20 cellular contexts compared by ENCODE assay signal in genomic region chr13:81275666-81276258, GRCh38.
A peak's percentile ranks its signal among the peaks of the same experiment; 100 is the strongest.
DNase-seq lines count a peak whose midpoint lies in the region; ATAC-seq and TF ChIP-seq lines count a peak whose summit lies in the region.
"Had no signal": no experiment of that assay in that cellular context is flagged by ENCODE, and none has a peak within 500 bp of the region (broad histone marks: within the 10 kb centered on the region; RNA-seq: fewer than 3 reads in every experiment).

No MANE protein-coding gene starts in this region.

- H2BK5ac ChIP-seq in H9 (ENCODE audit: insufficient read length, low read length), result no peak overlapping the region

- peaks cover 18 to 23% of the 10 kb centered on the region in 2 experiments; a peak in 4 of 5 replicates for H3K9me3 Mint-ChIP-seq in H9
- peaks cover 1% of the 10 kb centered on the region for H3K9me3 Mint-ChIP-seq in glutamatergic neuron (ENCODE audit: unreplicated experiment)

- H3K9me3 ChIP-seq in H9 (ENCODE audit: control insufficient read depth, low read depth, low read length) (no peaks in the 10 kb centered on the region), SJCRH30 (replicated peaks) (peaks cover 4% of the 10 kb centered on the region; the same call in 1 of the 2 replicates), esophagus squamous epithelium (no peaks in the 10 kb centered on the region)

- no peak overlapping the region for H2BK120ac ChIP-seq in H9 (ENCODE audit: low read depth, low read length, poor library complexity, severe bottlenecking)

- H3K27ac Mint-ChIP-seq in H9 (no peak overlapping the region; a peak in 2 of 7 replicates), glutamatergic neuron (ENCODE audit: unreplicated experiment) (no peak overlapping the region)
- H3K27ac Mint-ChIP-seq: B cell; CD4-positive, alpha-beta T cell had no signal

- intact Hi-C loops in esophagus squamous epithelium (cut with DNase I), result no loop called here

- ATAC-seq in GM21717 (IDR thresholded peaks at IDR 0.05; ENCODE audit: unreplicated experiment), result no peak
- no peak for ATAC-seq in HG03521 (IDR thresholded peaks at IDR 0.05; ENCODE audit: unreplicated experiment)
- ATAC-seq: PC-3 had no signal

- no peaks in the 10 kb centered on the region for H3K79me1 ChIP-seq in H9 (ENCODE audit: insufficient read depth, low read depth, low read length, poor library complexity, severe bottlenecking)

- peaks cover 7 to 20% (median 15%) of the 10 kb centered on the region in 3 experiments for H3K36me3 Mint-ChIP-seq in H9 (ENCODE audit: insufficient read depth in 1 of 3, low read depth in 3 of 3)
- no peaks in the 10 kb centered on the region for H3K36me3 Mint-ChIP-seq in glutamatergic neuron (ENCODE audit: unreplicated experiment)

- H3K4me3 ChIP-seq in SJCRH30, result no peak overlapping the region
- no peak overlapping the region for H3K4me3 ChIP-seq in esophagus squamous epithelium

- H3K4me1 ChIP-seq in H9 (ENCODE audit: insufficient read depth, low read length) (no peaks in the 10 kb centered on the region), SJCRH30 (no peaks in the 10 kb centered on the region), esophagus squamous epithelium (no peaks in the 10 kb centered on the region)

- H4K5ac ChIP-seq in H9 (ENCODE audit: insufficient read length, low read depth, low read length), result no peak overlapping the region

- H4K8ac ChIP-seq in H9 (replicated peaks; ENCODE audit: insufficient read length, low read depth, low read length), result no peak overlapping the region

- no peaks in the 10 kb centered on the region for H3K79me2 ChIP-seq in H9 (ENCODE audit: insufficient read depth, low read length)

- no CpG with 5 or more reads among the region's 8 CpGs for WGBS in H9 (ENCODE audit: extremely low coverage, insufficient read length, low lambda C conversion rate)
- 75 to 79% methylated on average over 8 of the region's 8 CpGs for WGBS in esophagus squamous epithelium, 2 donors

- H3K56ac ChIP-seq in H9 (ENCODE audit: insufficient read length, low read depth, low read length), result no peak overlapping the region

- H3K27me3 Mint-ChIP-seq in H9 (ENCODE audit: low read depth) (no peaks in the 10 kb centered on the region), glutamatergic neuron (ENCODE audit: unreplicated experiment) (no peaks in the 10 kb centered on the region)
- H3K27me3 Mint-ChIP-seq: B cell; CD4-positive, alpha-beta T cell had no signal

- no peaks in the 10 kb centered on the region for H3K4me1 Mint-ChIP-seq in H9
- H3K4me1 Mint-ChIP-seq in glutamatergic neuron (ENCODE audit: low read depth, unreplicated experiment), result no peaks in the 10 kb centered on the region
- H3K4me1 Mint-ChIP-seq: B cell had no signal

- no peak overlapping the region for H3T11ph ChIP-seq in H9 (ENCODE audit: low read length)

- H2AK5ac ChIP-seq in H9 (ENCODE audit: insufficient read length, low read length), result no peak overlapping the region

- no peak overlapping the region for H3K9ac ChIP-seq in H9 (ENCODE audit: extremely low read depth, insufficient read length, low read length)

- no peak overlapping the region for H2BK15ac ChIP-seq in H9 (ENCODE audit: low read depth, low read length)

- H3K23ac ChIP-seq in H9 (ENCODE audit: insufficient read length, low read depth, low read length), result no peak overlapping the region

- H3K14ac ChIP-seq in H9 (ENCODE audit: insufficient read depth, low read length), result no peak overlapping the region

- H2BK12ac ChIP-seq in H9 (ENCODE audit: insufficient read length, low read depth, low read length), result no peak overlapping the region

- H4K20me1 ChIP-seq in H9 (ENCODE audit: control insufficient read depth, insufficient read depth, insufficient read length), result no peaks in the 10 kb centered on the region

- DNase-seq in DMS 273 (lab: John Stamatoyannopoulos, UW; ENCODE audit: unreplicated experiment), result peak; percentile 14
- DNase-seq in DMS 273 treated with DMSO at 0.1 percent for 48 hours (lab: John Stamatoyannopoulos, UW), result no peak
- no peak for DNase-seq in H9
- peak; percentile 2 to 4 for DNase-seq in SJCRH30
- peak; percentile 17 for DNase-seq in glutamatergic neuron
- DNase-seq in esophagus squamous epithelium (lab: John Stamatoyannopoulos, UW), result no peak
- DNase-seq: Calu3; CD4-positive, alpha-beta T cell; KG1; NCI-H1436; NCI-H2081; NCI-H226; NCI-H524 treated with DMSO at 0.1 percent for 48 hours; PC-3; SW 1271 had no signal

- no peaks in the 10 kb centered on the region for H3K36me3 ChIP-seq in SJCRH30
- no peaks in the 10 kb centered on the region for H3K36me3 ChIP-seq in esophagus squamous epithelium

- no peak overlapping the region for H2AFZ ChIP-seq in H9 (ENCODE audit: low read length)

- H3K23me2 ChIP-seq in H9 (ENCODE audit: insufficient read length, low read depth, low read length, poor library complexity, severe bottlenecking), result no peaks in the 10 kb centered on the region

- no peak overlapping the region for H3K4ac ChIP-seq in H9 (ENCODE audit: low read depth, low read length)

- no peak overlapping the region for H3K4me3 Mint-ChIP-seq in H9
- H3K4me3 Mint-ChIP-seq in glutamatergic neuron (ENCODE audit: unreplicated experiment), result no peak overlapping the region
- H3K4me3 Mint-ChIP-seq: B cell; CD4-positive, alpha-beta T cell had no signal

- H4K91ac ChIP-seq in H9 (ENCODE audit: insufficient read length, low read depth, low read length), result no peak overlapping the region

- TF ChIP-seq POLR2A in esophagus squamous epithelium (IDR thresholded peaks at IDR 0.05), result no peak

- no peak overlapping the region for H3K4me2 ChIP-seq in H9 (ENCODE audit: insufficient read depth, insufficient read length, low read length)

- no peak for TF ChIP-seq CTCF in H9 (conservative IDR thresholded peaks at IDR 0.05)
- no peak for TF ChIP-seq CTCF in glutamatergic neuron (IDR thresholded peaks at IDR 0.05; ENCODE audit: partially characterized antibody, unreplicated experiment)
- no peak for TF ChIP-seq CTCF in esophagus squamous epithelium (IDR thresholded peaks at IDR 0.05)

- H2BK20ac ChIP-seq in H9 (ENCODE audit: low read depth, low read length, poor library complexity, severe bottlenecking), result peak overlapping the region; percentile 60

- H3K27me3 ChIP-seq in H9 (ENCODE audit: insufficient read depth, low read length), result no peaks in the 10 kb centered on the region
- H3K27me3 ChIP-seq in SJCRH30, result no peaks in the 10 kb centered on the region
- H3K27me3 ChIP-seq in esophagus squamous epithelium, result no peaks in the 10 kb centered on the region

- H3K18ac ChIP-seq in H9 (ENCODE audit: insufficient read length, low read depth, low read length), result no peak overlapping the region

- H3K27ac ChIP-seq in H9 (ENCODE audit: insufficient read length, low read depth, low read length), result no peak overlapping the region
- no peak overlapping the region for H3K27ac ChIP-seq in SJCRH30
- no peak overlapping the region for H3K27ac ChIP-seq in esophagus squamous epithelium
- H3K27ac ChIP-seq: 22Rv1, RWPE1 had no signal

Comparison
In these comparisons a context has a peak if more than half of its experiments do, and no peak if none do; other contexts are left out.
1. DNase-seq: peak in DMS 273 (single experiment), SJCRH30 (2 of 2) and glutamatergic neuron (single experiment); none in DMS 273 treated with DMSO at 0.1 percent for 48 hours (single experiment), H9 (single experiment) and esophagus squamous epithelium (single experiment).